ENCODE assay signal across 16 cellular contexts in the genomic region with DNA sequence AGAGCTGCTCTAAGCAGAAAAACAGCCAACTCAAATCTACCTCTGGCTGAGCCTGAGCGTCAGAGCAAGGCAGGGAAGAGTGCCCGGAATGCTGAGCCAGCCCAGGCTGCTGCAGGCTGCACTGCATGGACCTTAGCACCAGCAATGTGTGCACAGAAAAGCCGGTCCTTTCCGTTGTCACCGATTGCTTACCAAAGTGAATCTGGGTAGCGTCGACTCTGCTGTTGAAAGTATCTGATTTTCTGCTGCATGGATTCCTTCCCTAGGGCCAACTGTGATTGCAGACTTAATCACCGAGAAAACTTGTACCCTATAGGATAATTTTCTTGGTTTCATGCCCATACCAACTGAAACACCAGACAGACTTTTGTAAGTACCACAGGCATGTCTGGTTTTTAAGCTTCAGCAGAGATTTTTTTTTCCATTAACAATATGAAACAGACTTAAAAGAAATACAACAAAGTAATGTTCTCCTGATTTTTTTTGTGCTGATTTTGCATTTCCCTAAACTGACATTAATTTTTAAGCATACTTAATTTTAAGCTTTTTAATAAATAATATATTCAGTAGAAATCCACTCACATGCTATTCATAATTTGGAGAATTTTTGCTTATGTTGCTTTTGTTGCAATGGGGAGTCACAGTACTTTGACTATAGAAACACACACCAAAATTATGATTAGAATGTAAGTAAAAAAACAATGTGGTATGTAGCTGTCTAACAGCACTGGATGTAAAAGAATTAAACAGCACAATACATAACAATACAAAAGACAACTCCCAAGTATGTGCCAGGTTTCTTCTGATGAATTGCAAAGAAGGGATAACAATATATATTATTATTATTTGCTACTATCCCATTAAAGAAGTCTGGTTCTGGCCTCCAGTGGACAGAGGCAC.
DNase-seq lines count a peak whose midpoint lies in the region; ATAC-seq, FAIRE-seq and TF ChIP-seq lines count a peak whose summit lies in the region.
"Had no signal": no experiment of that assay in that cellular context is flagged by ENCODE, and none has a peak within 500 bp of the region (broad histone marks: within the 10 kb centered on the region; RNA-seq: fewer than 3 reads in every experiment).

No MANE protein-coding gene starts in this region.

- H3K36me3 Mint-ChIP-seq in neural progenitor cell, result no peaks in the 10 kb centered on the region
- H3K36me3 Mint-ChIP-seq in activated T-cell treated with anti-CD3 and anti-CD28 coated beads, Interleukin-2, amount 50 U/mL, for 72 hours (ENCODE audit: insufficient read depth in 2 of 2), result peaks cover 0 to 4% of the 10 kb centered on the region in 2 donors

- H3K27ac ChIP-seq in RWPE2 (ENCODE audit: poor library complexity, severe bottlenecking), result no peak overlapping the region
- H3K27ac ChIP-seq in neural progenitor cell, result no peak overlapping the region
- no peak overlapping the region for H3K27ac ChIP-seq in MM.1S (ENCODE audit: low read length)

- H2AFZ ChIP-seq in neural progenitor cell (replicated peaks), result peak overlapping the region; percentile 8
- no peak overlapping the region for H2AFZ ChIP-seq in MM.1S (ENCODE audit: low read length)

- no peak overlapping the region for H3K4me3 Mint-ChIP-seq in neural progenitor cell
- no peak overlapping the region for H3K4me3 Mint-ChIP-seq in activated T-cell treated with anti-CD3 and anti-CD28 coated beads, Interleukin-2, amount 50 U/mL, for 72 hours
- H3K4me3 Mint-ChIP-seq: activated CD4-positive, alpha-beta T cell treated with anti-CD3 and anti-CD28 coated beads, Interleukin-2, amount 10 ng/mL, durations not matched to agents 7 days and 5 days; dendritic cell treated with granulocyte-macrophage colony-stimulating factor and Interleukin-4, amounts not matched to agents 40 ng/mL and 50 ng/mL, for 4 days; stimulated activated naive CD8-positive, alpha-beta T cell treated with anti-CD3 and anti-CD28 coated beads, Interleukin-15, amount 100 ng/mL, for 72 hours had no signal

- H3K27me3 ChIP-seq in RWPE2 (ENCODE audit: insufficient read depth, poor library complexity, severe bottlenecking), result no peaks in the 10 kb centered on the region
- no peaks in the 10 kb centered on the region for H3K27me3 ChIP-seq in neural progenitor cell
- no peaks in the 10 kb centered on the region for H3K27me3 ChIP-seq in MM.1S (replicated peaks; ENCODE audit: insufficient read depth, low read length)

- H3K9ac ChIP-seq in neural progenitor cell, result no peak overlapping the region
- H3K9ac ChIP-seq in MM.1S (ENCODE audit: low read length), result no peak overlapping the region

- H3K9me3 Mint-ChIP-seq in neural progenitor cell, result peaks cover 22% of the 10 kb centered on the region
- H3K9me3 Mint-ChIP-seq in activated T-cell treated with anti-CD3 and anti-CD28 coated beads, Interleukin-2, amount 50 U/mL, for 72 hours, result peaks cover 11% of the 10 kb centered on the region in 2 donors
- H3K9me3 Mint-ChIP-seq: activated CD4-positive, alpha-beta T cell treated with anti-CD3 and anti-CD28 coated beads, Interleukin-2, amount 10 ng/mL, durations not matched to agents 7 days and 5 days had no signal

- H3K9me3 ChIP-seq in RWPE2 (ENCODE audit: severe bottlenecking) (no peaks in the 10 kb centered on the region), neural progenitor cell (ENCODE audit: low read depth) (peaks cover 10% of the 10 kb centered on the region), MM.1S (replicated peaks; ENCODE audit: insufficient read depth, low read length) (no peaks in the 10 kb centered on the region)

- H3K27me3 Mint-ChIP-seq in neural progenitor cell (ENCODE audit: insufficient read depth, low read depth), result peaks cover 3% of the 10 kb centered on the region
- no peaks in the 10 kb centered on the region for H3K27me3 Mint-ChIP-seq in activated T-cell treated with anti-CD3 and anti-CD28 coated beads, Interleukin-2, amount 50 U/mL, for 72 hours (ENCODE audit: low read depth)
- H3K27me3 Mint-ChIP-seq: dendritic cell treated with granulocyte-macrophage colony-stimulating factor and Interleukin-4, amounts not matched to agents 40 ng/mL and 50 ng/mL, for 4 days had no signal

- H4K20me1 ChIP-seq in neural progenitor cell (ENCODE audit: low read depth) (no peaks in the 10 kb centered on the region), MM.1S (ENCODE audit: insufficient read depth, low read length) (no peaks in the 10 kb centered on the region)

- no peak overlapping the region for H3K27ac Mint-ChIP-seq in neural progenitor cell
- no peak overlapping the region for H3K27ac Mint-ChIP-seq in activated T-cell treated with anti-CD3 and anti-CD28 coated beads, Interleukin-2, amount 50 U/mL, for 72 hours
- H3K27ac Mint-ChIP-seq: activated CD4-positive, alpha-beta T cell treated with anti-CD3 and anti-CD28 coated beads, Interleukin-2, amount 10 ng/mL, durations not matched to agents 7 days and 5 days; dendritic cell treated with granulocyte-macrophage colony-stimulating factor and Interleukin-4, amounts not matched to agents 40 ng/mL and 50 ng/mL, for 4 days; stimulated activated naive CD8-positive, alpha-beta T cell treated with anti-CD3 and anti-CD28 coated beads, Interleukin-15, amount 100 ng/mL, for 72 hours had no signal

- peaks cover 3% of the 10 kb centered on the region for H3K4me1 Mint-ChIP-seq in neural progenitor cell
- no peaks in the 10 kb centered on the region for H3K4me1 Mint-ChIP-seq in activated T-cell treated with anti-CD3 and anti-CD28 coated beads, Interleukin-2, amount 50 U/mL, for 72 hours (ENCODE audit: low read depth)
- H3K4me1 Mint-ChIP-seq: activated CD4-positive, alpha-beta T cell treated with anti-CD3 and anti-CD28 coated beads, Interleukin-2, amount 10 ng/mL, durations not matched to agents 7 days and 5 days; stimulated activated naive CD8-positive, alpha-beta T cell treated with anti-CD3 and anti-CD28 coated beads, Interleukin-15, amount 100 ng/mL, for 72 hours had no signal

- no peaks in the 10 kb centered on the region for H3K79me2 ChIP-seq in neural progenitor cell (ENCODE audit: low read depth)
- no peaks in the 10 kb centered on the region for H3K79me2 ChIP-seq in MM.1S (ENCODE audit: low read length)

- no peak overlapping the region for H3K4me2 ChIP-seq in neural progenitor cell
- H3K4me2 ChIP-seq in MM.1S (ENCODE audit: low read depth, low read length), result no peak overlapping the region

- FAIRE-seq in frontal cortex (lab: Jason Lieb, UNC), result no peak
- FAIRE-seq: GM18507 had no signal

- peak; percentile 72 for ATAC-seq in RWPE2 (ENCODE audit: low read depth)
- ATAC-seq in activated T-cell treated with anti-CD3 and anti-CD28 coated beads, Interleukin-2, amount 50 U/mL, for 72 hours (replicated peaks in 1 of 2), result no peak
- ATAC-seq: stimulated activated naive CD8-positive, alpha-beta T cell treated with anti-CD3 and anti-CD28 coated beads, Interleukin-15, amount 100 ng/mL, for 72 hours had no signal

- peaks cover 9% of the 10 kb centered on the region for H3K4me1 ChIP-seq in RWPE2 (ENCODE audit: insufficient read depth, poor library complexity, severe bottlenecking)
- no peaks in the 10 kb centered on the region for H3K4me1 ChIP-seq in neural progenitor cell
- H3K4me1 ChIP-seq in MM.1S (ENCODE audit: low read length), result no peaks in the 10 kb centered on the region

- H3K36me3 ChIP-seq in RWPE2 (ENCODE audit: low read depth), result no peaks in the 10 kb centered on the region
- H3K36me3 ChIP-seq in neural progenitor cell, result no peaks in the 10 kb centered on the region
- H3K36me3 ChIP-seq in MM.1S (replicated peaks; ENCODE audit: insufficient read depth, low read length), result no peaks in the 10 kb centered on the region

- H3K4me3 ChIP-seq in AG10803 (ENCODE audit: low read length), result peak overlapping the region; percentile 31
- H3K4me3 ChIP-seq in RWPE2 (ENCODE audit: severe bottlenecking), result no peak overlapping the region
- H3K4me3 ChIP-seq in neural progenitor cell, result no peak overlapping the region
- no peak overlapping the region for H3K4me3 ChIP-seq in MM.1S (ENCODE audit: low read length)

- H3K9me2 ChIP-seq in MM.1S (replicated peaks; ENCODE audit: insufficient read depth, low read length), result no peaks in the 10 kb centered on the region

- TF ChIP-seq CTCF in AG10803 (conservative IDR thresholded peaks at IDR 0.05; ENCODE audit: low read length) (no peak), RWPE2 (IDR thresholded peaks at IDR 0.05; ENCODE audit: poor library complexity, severe bottlenecking) (no peak), neural progenitor cell (IDR thresholded peaks at IDR 0.05) (no peak), MM.1S (IDR thresholded peaks at IDR 0.05; ENCODE audit: low read length) (no peak)

- H3F3A ChIP-seq in neural progenitor cell (ENCODE audit: low read depth) (no peaks in the 10 kb centered on the region), MM.1S (ENCODE audit: insufficient read depth, low read length) (no peaks in the 10 kb centered on the region)

- DNase-seq in AG10803 (ENCODE audit: low read depth) (peak; percentile 89), RWPE2 (ENCODE audit: low spot score) (no peak), fibroblast of gingiva (ENCODE audit: low read depth) (peak; percentile 85), neural progenitor cell (ENCODE audit: low spot score) (no peak), frontal cortex (ENCODE audit: low spot score in 2 of 2) (no peak), MM.1S (no peak)
- DNase-seq in activated T-cell treated with anti-CD3 and anti-CD28 coated beads, Interleukin-2, amount 50 U/mL, for 72 hours, result no peak
- DNase-seq in stimulated activated CD4-positive, alpha-beta T cell treated with anti-CD3 and anti-CD28 coated beads, Interleukin-2, amount 100 ng/mL, for 48 hours, result no peak
- DNase-seq: activated CD4-positive, alpha-beta T cell treated with anti-CD3 and anti-CD28 coated beads, Interleukin-2, amount 10 ng/mL, durations not matched to agents 7 days and 5 days; NCI-H2029 treated with DMSO at 0.1 percent for 48 hours; occipital lobe; stimulated activated CD4-positive, alpha-beta T cell treated with anti-CD3 and anti-CD28 coated beads, Interleukin-4, amount 100 ng/mL, for 1 hour; stimulated activated naive CD8-positive, alpha-beta T cell treated with anti-CD3 and anti-CD28 coated beads, Interleukin-15, amount 100 ng/mL, for 72 hours; T-helper 1 cell had no signal

Comparison
In these comparisons a context has a peak if more than half of its experiments do, and no peak if none do; other contexts are left out.
1. DNase-seq: peak in AG10803 (single experiment) and fibroblast of gingiva (single experiment); none in RWPE2 (single experiment), neural progenitor cell (single experiment), activated T-cell treated with anti-CD3 and anti-CD28 coated beads, Interleukin-2, amount 50 U/mL, for 72 hours (0 of 2), frontal cortex (0 of 2), stimulated activated CD4-positive, alpha-beta T cell treated with anti-CD3 and anti-CD28 coated beads, Interleukin-2, amount 100 ng/mL, for 48 hours (0 of 2) and MM.1S (single experiment).